In genomic region chr9:99713838-99714306, GRCh38 we compare ENCODE assay signal across 25 cellular contexts.
DNase-seq lines count a peak whose midpoint lies in the region; ATAC-seq and TF ChIP-seq lines count a peak whose summit lies in the region.
"Had no signal": no experiment of that assay in that cellular context is flagged by ENCODE, and none has a peak within 500 bp of the region (broad histone marks: within the 10 kb centered on the region; RNA-seq: fewer than 3 reads in every experiment).

No MANE protein-coding gene starts in this region.

- H3K4me1 ChIP-seq in PC-3 (ENCODE audit: insufficient read depth, low read length) (no peaks in the 10 kb centered on the region), adrenal gland (replicated peaks in 1 of 2) (no peaks in the 10 kb centered on the region)
- H3K4me1 ChIP-seq: ascending aorta, left lung, SJSA1, thyroid gland had no signal

- no peak overlapping the region for H2AFZ ChIP-seq in PC-3 (ENCODE audit: low read length)

- H3F3A ChIP-seq in PC-3 (ENCODE audit: low read length, unreplicated experiment) = no peaks in the 10 kb centered on the region

- no peaks in the 10 kb centered on the region for H3K9me2 ChIP-seq in PC-3 (replicated peaks; ENCODE audit: low read length)

- TF ChIP-seq CTCF in PC-3 (conservative IDR thresholded peaks at IDR 0.05; ENCODE audit: low read depth, low read length) (no peak), adrenal gland (IDR thresholded peaks at IDR 0.05) (no peak), glutamatergic neuron (IDR thresholded peaks at IDR 0.05; ENCODE audit: partially characterized antibody, unreplicated experiment) (no peak)

- 94 to 97% (median 96%) methylated on average over 3 of the region's 3 CpGs for WGBS in adrenal gland, 4 donors

- H3K27me3 Mint-ChIP-seq in glutamatergic neuron (ENCODE audit: unreplicated experiment) = peaks cover 2% of the 10 kb centered on the region

- no peaks in the 10 kb centered on the region for H3K9me3 ChIP-seq in PC-3 (ENCODE audit: low read length)
- H3K9me3 ChIP-seq in adrenal gland (replicated peaks in 1 of 3) = no peaks in the 10 kb centered on the region
- H3K9me3 ChIP-seq: ascending aorta, left lung, MG63, SJSA1, thyroid gland had no signal

- H3K36me3 Mint-ChIP-seq in glutamatergic neuron (ENCODE audit: unreplicated experiment) = no peaks in the 10 kb centered on the region
- H3K36me3 Mint-ChIP-seq: CD14-positive monocyte had no signal

- H3K4me1 Mint-ChIP-seq in glutamatergic neuron (ENCODE audit: low read depth, unreplicated experiment) = no peaks in the 10 kb centered on the region
- H3K4me1 Mint-ChIP-seq: immature natural killer cell, nephron had no signal

- POLR2A ChIA-PET in PC-3 (lab: Charles Lee; ENCODE audit: unreplicated experiment) = no interaction called here

- H3K27ac Mint-ChIP-seq in glutamatergic neuron (ENCODE audit: unreplicated experiment) = no peak overlapping the region
- H3K27ac Mint-ChIP-seq: CD14-positive monocyte; immature natural killer cell; nephron; T-helper 1 cell treated with Interleukin-12 subunit alpha and Interleukin-12 subunit beta and Interleukin-4 antibody, amounts not matched to agents 30 μg/mL and 1 μg/mL, for 36 hours had no signal

- H3K4me3 ChIP-seq in PC-3 (ENCODE audit: low read length) (no peak overlapping the region), adrenal gland (no peak overlapping the region)
- H3K4me3 ChIP-seq: ascending aorta, dorsolateral prefrontal cortex, left lung, MG63, SJSA1, thyroid gland had no signal

- H3K4me2 ChIP-seq in PC-3 (ENCODE audit: low read length) = no peak overlapping the region

- BruUV-seq in PC-3 (replicated peaks; lab: Mats Ljungman, UMichigan) = no TSS peak

- intact Hi-C loops in PC-3 (cut with micrococcal nuclease) (no loop called here), adrenal gland (cut with DNase I) (no loop called here)

- ATAC-seq in GM18867 (IDR thresholded peaks at IDR 0.05; ENCODE audit: unreplicated experiment) (peak; percentile 74), HG02870 (IDR thresholded peaks at IDR 0.05; ENCODE audit: unreplicated experiment) (peak; percentile 78), PC-3 (no peak), HG03025 (IDR thresholded peaks at IDR 0.05; ENCODE audit: low FRiP score, unreplicated experiment) (no peak)
- ATAC-seq: left lung had no signal

- H3K27ac ChIP-seq in PC-3 (ENCODE audit: low read length) = no peak overlapping the region
- H3K27ac ChIP-seq in adrenal gland = no peak overlapping the region
- H3K27ac ChIP-seq: ascending aorta, dorsolateral prefrontal cortex, left lung, SJSA1, thyroid gland, VCaP had no signal

- CTCF ChIA-PET in PC-3 (lab: Charles Lee) = no interaction called here

- H4K20me1 ChIP-seq in PC-3 (ENCODE audit: low read length) = no peaks in the 10 kb centered on the region

- H3K79me2 ChIP-seq in PC-3 (ENCODE audit: low read length) = no peaks in the 10 kb centered on the region

- no peaks in the 10 kb centered on the region; the same call in 1 of the 2 replicates for H3K27me3 ChIP-seq in PC-3 (ENCODE audit: low read length)
- H3K27me3 ChIP-seq in adrenal gland = no peaks in the 10 kb centered on the region
- H3K27me3 ChIP-seq: ascending aorta, dorsolateral prefrontal cortex, left lung, MG63, SJSA1, thyroid gland had no signal

- H3K9ac ChIP-seq in PC-3 (ENCODE audit: low read length) = no peak overlapping the region

- DNase-seq in ELR (ENCODE audit: low read depth) (peak; percentile 39), PC-3 (peak; percentile 19), anterior cingulate cortex (lab: John Stamatoyannopoulos, UW) (no peak), adrenal gland (no peak), glutamatergic neuron (no peak)
- DNase-seq: activated naive CD4-positive, alpha-beta T cell treated with anti-CD3 and anti-CD28 coated beads, Interleukin-2, amount 50 U/mL, for 16 hours; central memory CD4-positive, alpha-beta T cell; DMS 273 treated with DMSO at 0.1 percent for 48 hours; dorsolateral prefrontal cortex; GOT3; immature natural killer cell; left lung; MG63; midbrain; NCI-H748 treated with DMSO at 0.1 percent for 48 hours; thyroid gland had no signal

- TF ChIP-seq POLR2A in adrenal gland (IDR thresholded peaks at IDR 0.05) = no peak

- H3K4me3 Mint-ChIP-seq in glutamatergic neuron (ENCODE audit: unreplicated experiment) = no peak overlapping the region
- H3K4me3 Mint-ChIP-seq: CD14-positive monocyte; immature natural killer cell; nephron; T-helper 1 cell treated with Interleukin-12 subunit alpha and Interleukin-12 subunit beta and Interleukin-4 antibody, amounts not matched to agents 30 μg/mL and 1 μg/mL, for 36 hours had no signal

- no peaks in the 10 kb centered on the region for H3K9me3 Mint-ChIP-seq in glutamatergic neuron (ENCODE audit: unreplicated experiment)
- H3K9me3 Mint-ChIP-seq: nephron; T-helper 1 cell treated with Interleukin-12 subunit alpha and Interleukin-12 subunit beta and Interleukin-4 antibody, amounts not matched to agents 30 μg/mL and 1 μg/mL, for 36 hours had no signal

- H3K36me3 ChIP-seq in PC-3 (ENCODE audit: low read depth, low read length) = no peaks in the 10 kb centered on the region
- H3K36me3 ChIP-seq in adrenal gland (replicated peaks in 1 of 2) = no peaks in the 10 kb centered on the region
- H3K36me3 ChIP-seq: ascending aorta, left lung, MG63, SJSA1, thyroid gland had no signal

Comparison
In these comparisons a context has a peak if more than half of its experiments do, and no peak if none do; other contexts are left out.
1. DNase-seq: peak in ELR (single experiment) and PC-3 (single experiment); none in anterior cingulate cortex (0 of 58), adrenal gland (0 of 7) and glutamatergic neuron (single experiment).
2. ATAC-seq: peak in GM18867 (single experiment) and HG02870 (single experiment); none in PC-3 (single experiment) and HG03025 (single experiment).